8 cellular contexts compared by ENCODE assay signal in genomic region chr11:14237333-14237988, GRCh38.
DNase-seq lines count a peak whose midpoint lies in the region; ATAC-seq and TF ChIP-seq lines count a peak whose summit lies in the region.

No MANE protein-coding gene starts in this region.

- peak; percentile 97 for ATAC-seq in GM21360 (IDR thresholded peaks at IDR 0.05; ENCODE audit: unreplicated experiment)
- peak; percentile 95 for ATAC-seq in HG03196 (IDR thresholded peaks at IDR 0.05; ENCODE audit: unreplicated experiment)
- ATAC-seq in effector memory CD8-positive, alpha-beta T cell (replicated peaks): peak; percentile 64

- TF ChIP-seq CTCF in GM13976 (IDR thresholded peaks at IDR 0.05; ENCODE audit: borderline replicate concordance, control extremely low read depth, extremely low read depth, insufficient read depth, missing control alignments): no peak

- H3K27ac Mint-ChIP-seq in effector memory CD8-positive, alpha-beta T cell: no peak overlapping the region

- no peaks in the 10 kb centered on the region for H3K9me3 Mint-ChIP-seq in effector memory CD8-positive, alpha-beta T cell

- peaks cover 0 to 14% of the 10 kb centered on the region in 2 donors for H3K4me1 Mint-ChIP-seq in effector memory CD8-positive, alpha-beta T cell (ENCODE audit: low read depth in 2 of 2)

- no peak overlapping the region for H3K4me3 Mint-ChIP-seq in effector memory CD8-positive, alpha-beta T cell

- in situ Hi-C loops in GM13976 (cut with MboI; ENCODE audit: low sequenced_read_pairs, unreplicated experiment): no loop called here

- H3K36me3 Mint-ChIP-seq in effector memory CD8-positive, alpha-beta T cell (ENCODE audit: insufficient read depth): no peaks in the 10 kb centered on the region

- peak; percentile 62 for DNase-seq in GM13976 (ENCODE audit: low spot score)
- DNase-seq in effector memory CD8-positive, alpha-beta T cell: no peak
- DNase-seq in cerebellar nuclear complex (lab: John Stamatoyannopoulos, UW): no peak
- DNase-seq in DMS153 (lab: John Stamatoyannopoulos, UW): no peak
- DNase-seq in NCI-H524 treated with DMSO at 0.1 percent for 48 hours (lab: John Stamatoyannopoulos, UW): no peak
- no peak for DNase-seq in stimulated activated naive CD4-positive, alpha-beta T cell treated with Interleukin-2 at 50 U/mL for 16 hours (lab: John Stamatoyannopoulos, UW)

- H3K27me3 Mint-ChIP-seq in effector memory CD8-positive, alpha-beta T cell: peaks cover 24 to 32% of the 10 kb centered on the region in 2 donors
